10 cellular contexts compared by ENCODE assay signal in genomic region chr4:152115794-152116193, GRCh38.
DNase-seq lines count a peak whose midpoint lies in the region; ATAC-seq and TF ChIP-seq lines count a peak whose summit lies in the region.
"Had no signal": no experiment of that assay in that cellular context is flagged by ENCODE, and none has a peak within 500 bp of the region (broad histone marks: within the 10 kb centered on the region; RNA-seq: fewer than 3 reads in every experiment).

No MANE protein-coding gene starts in this region.

- H2AFZ ChIP-seq in hepatocyte, result no peak overlapping the region

- DNase-seq in GM12865 (ENCODE audit: low read depth), result peak; percentile 32
- peak; percentile 48 for DNase-seq in activated CD4-positive, alpha-beta T cell treated with anti-CD3 and anti-CD28 coated beads for 48 hours
- DNase-seq in activated naive CD8-positive, alpha-beta T cell treated with anti-CD3 and anti-CD28 coated beads for 36 hours, result peak; percentile 38
- peak; percentile 31 for DNase-seq in stimulated activated CD4-positive, alpha-beta T cell treated with anti-CD3 and anti-CD28 coated beads, Interleukin-1b, Interleukin-23, amount 100 ng/mL, for 48 hours
- DNase-seq in hepatocyte (ENCODE audit: low spot score), result no peak
- DNase-seq in OCI-M2 (lab: John Stamatoyannopoulos, UW; ENCODE audit: unreplicated experiment), result no peak
- no peak for DNase-seq in H4 (ENCODE audit: low spot score)
- DNase-seq: COR-L47, NCI-H2029 had no signal

- H3K4me2 ChIP-seq in hepatocyte, result no peak overlapping the region

- no peak overlapping the region for H3K27ac ChIP-seq in hepatocyte

- no peaks in the 10 kb centered on the region for H3K27me3 ChIP-seq in hepatocyte

- H3K4me3 ChIP-seq in GM12865 (ENCODE audit: low read depth, low read length), result no peak overlapping the region
- no peak overlapping the region for H3K4me3 ChIP-seq in hepatocyte

- peaks cover 9% of the 10 kb centered on the region for H3K9me3 Mint-ChIP-seq in activated naive CD8-positive, alpha-beta T cell treated with anti-CD3 and anti-CD28 coated beads for 36 hours

- peaks cover 48% of the 10 kb centered on the region for H3K4me1 Mint-ChIP-seq in activated naive CD8-positive, alpha-beta T cell treated with anti-CD3 and anti-CD28 coated beads for 36 hours

- peak overlapping the region; percentile 86 for H3K27ac Mint-ChIP-seq in activated naive CD8-positive, alpha-beta T cell treated with anti-CD3 and anti-CD28 coated beads for 36 hours

- H3K27me3 Mint-ChIP-seq in activated naive CD8-positive, alpha-beta T cell treated with anti-CD3 and anti-CD28 coated beads for 36 hours, result no peaks in the 10 kb centered on the region

- H3K9me2 ChIP-seq in hepatocyte (replicated peaks; ENCODE audit: insufficient read depth), result no peaks in the 10 kb centered on the region

- ATAC-seq in GM19467 (IDR thresholded peaks at IDR 0.05; ENCODE audit: unreplicated experiment), result no peak

- no peaks in the 10 kb centered on the region for H4K20me1 ChIP-seq in hepatocyte (ENCODE audit: insufficient read depth, poor library complexity, severe bottlenecking)

- no peaks in the 10 kb centered on the region for H3K4me1 ChIP-seq in hepatocyte (ENCODE audit: insufficient read depth)

- H3K4me3 Mint-ChIP-seq in activated naive CD8-positive, alpha-beta T cell treated with anti-CD3 and anti-CD28 coated beads for 36 hours, result peak overlapping the region; percentile 40

- H3K79me2 ChIP-seq in hepatocyte, result no peaks in the 10 kb centered on the region

- peaks cover 7% of the 10 kb centered on the region for H3K36me3 Mint-ChIP-seq in activated naive CD8-positive, alpha-beta T cell treated with anti-CD3 and anti-CD28 coated beads for 36 hours

- no peaks in the 10 kb centered on the region for H3K9me3 ChIP-seq in hepatocyte (ENCODE audit: low read depth)

- no peak for TF ChIP-seq CTCF in GM12865 (IDR thresholded peaks at IDR 0.05; ENCODE audit: insufficient read depth, low read depth, low read length, missing control alignments)
- TF ChIP-seq CTCF in hepatocyte (IDR thresholded peaks at IDR 0.05; ENCODE audit: poor library complexity), result no peak

- WGBS in hepatocyte (ENCODE audit: low lambda C conversion rate, missing lambda C conversion rate), result 90% methylated on average over 8 of the region's 8 CpGs

- H3K36me3 ChIP-seq in hepatocyte (replicated peaks; ENCODE audit: insufficient read depth, low read depth), result no peaks in the 10 kb centered on the region

Comparison
In these comparisons a context has a peak if more than half of its experiments do, and no peak if none do; other contexts are left out.
1. DNase-seq: peak in GM12865 (single experiment), activated CD4-positive, alpha-beta T cell treated with anti-CD3 and anti-CD28 coated beads for 48 hours (single experiment), activated naive CD8-positive, alpha-beta T cell treated with anti-CD3 and anti-CD28 coated beads for 36 hours (single experiment) and stimulated activated CD4-positive, alpha-beta T cell treated with anti-CD3 and anti-CD28 coated beads, Interleukin-1b, Interleukin-23, amount 100 ng/mL, for 48 hours (single experiment); none in hepatocyte (single experiment), OCI-M2 (single experiment) and H4 (single experiment).